Comparison of ENCODE assay signal across 12 cellular contexts in genomic region chr7:94061316-94061715, GRCh38.
"Had no signal": no experiment of that assay in that cellular context is flagged by ENCODE, and none has a peak within 500 bp of the region (broad histone marks: within the 10 kb centered on the region; RNA-seq: fewer than 3 reads in every experiment).

No MANE protein-coding gene starts in this region.

- DNase-seq: activated CD4-positive, alpha-beta T cell treated with anti-CD3 and anti-CD28 coated beads, Interleukin-2, amount 50 U/mL, for 1 hour; activated naive CD4-positive, alpha-beta T cell treated with Interleukin-2 at 50 U/mL for 16 hours; anterior cingulate cortex; cortex of kidney; effector CD4-positive, alpha-beta T cell; head of caudate nucleus; psoas muscle had no signal

- H3K27ac Mint-ChIP-seq: activated T-helper 17 cell treated with anti-CD3 and anti-CD28 coated beads, Interleukin-2, amount 50 U/mL, for 72 hours; mesothelial cell of epicardium; T-helper 2 cell treated with Interferon-gamma antibody and Interleukin-4, amounts not matched to agents 5 μg/mL and 100 μg/mL, for 36 hours had no signal

- H3K4me3 ChIP-seq: esophagus muscularis mucosa, psoas muscle had no signal

- H3K4me3 Mint-ChIP-seq: activated T-helper 17 cell treated with anti-CD3 and anti-CD28 coated beads, Interleukin-2, amount 50 U/mL, for 72 hours; mesothelial cell of epicardium; neural crest cell; T-helper 2 cell treated with Interferon-gamma antibody and Interleukin-4, amounts not matched to agents 5 μg/mL and 100 μg/mL, for 36 hours had no signal

- H3K27ac ChIP-seq: esophagus muscularis mucosa, psoas muscle had no signal

- H3K9me3 ChIP-seq: esophagus muscularis mucosa, psoas muscle had no signal

- H3K36me3 Mint-ChIP-seq: mesothelial cell of epicardium had no signal

- H3K4me1 ChIP-seq: esophagus muscularis mucosa, psoas muscle had no signal

- H3K4me1 Mint-ChIP-seq: activated T-helper 17 cell treated with anti-CD3 and anti-CD28 coated beads, Interleukin-2, amount 50 U/mL, for 72 hours; neural crest cell had no signal

- H3K9me3 Mint-ChIP-seq: activated T-helper 17 cell treated with anti-CD3 and anti-CD28 coated beads, Interleukin-2, amount 50 U/mL, for 72 hours; mesothelial cell of epicardium; neural crest cell; T-helper 2 cell treated with Interferon-gamma antibody and Interleukin-4, amounts not matched to agents 5 μg/mL and 100 μg/mL, for 36 hours had no signal

- H3K36me3 ChIP-seq: esophagus muscularis mucosa had no signal

- ATAC-seq: psoas muscle had no signal
